In the genomic region with DNA sequence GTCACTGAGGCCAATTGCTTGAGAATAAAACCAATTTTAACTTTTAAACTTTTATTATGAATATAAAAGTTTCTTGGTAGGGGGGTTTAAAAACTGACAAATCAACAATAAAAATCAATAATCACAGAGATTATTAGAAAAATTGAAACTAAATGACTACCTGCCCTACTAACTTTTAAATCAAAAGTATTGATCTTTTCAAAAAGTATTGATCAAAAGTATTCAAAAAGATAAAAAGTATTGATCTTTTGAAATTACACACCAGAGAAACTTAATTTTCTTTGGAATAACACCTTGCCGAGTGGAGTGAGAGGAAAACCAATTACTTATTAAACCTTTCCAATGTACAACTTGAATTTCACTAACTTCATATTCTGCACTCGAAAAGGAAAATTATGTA, we compare ENCODE assay signal across 7 cellular contexts. TPM values are rescaled to one million over a fixed set of nuclear protein-coding genes. Genes with fewer than 3 reads are reported as not detected.
DNase-seq lines count a peak whose midpoint lies in the region; ATAC-seq, FAIRE-seq and TF ChIP-seq lines count a peak whose summit lies in the region.

No MANE protein-coding gene starts in this region.

- peaks cover 23% of the 10 kb centered on the region for H3K4me1 ChIP-seq in hepatocyte (ENCODE audit: insufficient read depth)

- peaks cover 51% of the 10 kb centered on the region for H3K4me1 Mint-ChIP-seq in activated CD4-positive, alpha-beta memory T cell treated with anti-CD3 and anti-CD28 coated beads, Interleukin-2, amount 10 ng/mL, durations not matched to agents 7 days and 5 days
- peaks cover 29% of the 10 kb centered on the region for H3K4me1 Mint-ChIP-seq in stimulated activated memory B cell treated with anti-CD40 and anti-IgM and Interleukin-4, amounts not matched to agents 10 μg/mL and 1 μg/mL and 100 μg/mL, for 72 hours

- peaks cover 5% of the 10 kb centered on the region for H3K27me3 Mint-ChIP-seq in activated CD4-positive, alpha-beta memory T cell treated with anti-CD3 and anti-CD28 coated beads, Interleukin-2, amount 10 ng/mL, durations not matched to agents 7 days and 5 days
- no peaks in the 10 kb centered on the region for H3K27me3 Mint-ChIP-seq in stimulated activated memory B cell treated with anti-CD40 and anti-IgM and Interleukin-4, amounts not matched to agents 10 μg/mL and 1 μg/mL and 100 μg/mL, for 72 hours

- TF ChIP-seq CTCF in HFF-Myc (IDR thresholded peaks at IDR 0.05; ENCODE audit: low read depth, low read length, missing control alignments) (no peak), hepatocyte (IDR thresholded peaks at IDR 0.05; ENCODE audit: poor library complexity) (no peak)

- H3K9me2 ChIP-seq in hepatocyte (replicated peaks; ENCODE audit: insufficient read depth) = no peaks in the 10 kb centered on the region

- peak overlapping the region; percentile 90 for H3K4me3 Mint-ChIP-seq in activated CD4-positive, alpha-beta memory T cell treated with anti-CD3 and anti-CD28 coated beads, Interleukin-2, amount 10 ng/mL, durations not matched to agents 7 days and 5 days
- peak overlapping the region; percentile 92 for H3K4me3 Mint-ChIP-seq in stimulated activated memory B cell treated with anti-CD40 and anti-IgM and Interleukin-4, amounts not matched to agents 10 μg/mL and 1 μg/mL and 100 μg/mL, for 72 hours

- no peak for ATAC-seq in stimulated activated memory B cell treated with anti-CD40 and anti-IgM and Interleukin-4, amounts not matched to agents 10 μg/mL and 1 μg/mL and 100 μg/mL, for 72 hours

- H4K20me1 ChIP-seq in hepatocyte (ENCODE audit: insufficient read depth, poor library complexity, severe bottlenecking) = peaks cover 43% of the 10 kb centered on the region

- H3K36me3 ChIP-seq in hepatocyte (replicated peaks; ENCODE audit: insufficient read depth, low read depth) = no peaks in the 10 kb centered on the region

- WGBS in hepatocyte (ENCODE audit: low lambda C conversion rate, missing lambda C conversion rate) = 67% methylated on average over 2 of the region's 2 CpGs

- POLR2A ChIA-PET in activated CD4-positive, alpha-beta memory T cell treated with anti-CD3 and anti-CD28 coated beads, Interleukin-2, amount 10 ng/mL, durations not matched to agents 7 days and 5 days (lab: Charles Lee) = no interaction called here

- H3K4me3 ChIP-seq in HFF-Myc (replicated peaks; ENCODE audit: low read depth, low read length) (peak overlapping the region; percentile 75), hepatocyte (peak overlapping the region; percentile 87)

- peaks cover 16% of the 10 kb centered on the region for H3K36me3 Mint-ChIP-seq in activated CD4-positive, alpha-beta memory T cell treated with anti-CD3 and anti-CD28 coated beads, Interleukin-2, amount 10 ng/mL, durations not matched to agents 7 days and 5 days (ENCODE audit: low read depth)
- H3K36me3 Mint-ChIP-seq in stimulated activated memory B cell treated with anti-CD40 and anti-IgM and Interleukin-4, amounts not matched to agents 10 μg/mL and 1 μg/mL and 100 μg/mL, for 72 hours = peaks cover 7% of the 10 kb centered on the region

- H2AFZ ChIP-seq in hepatocyte = no peak overlapping the region

- H3K27me3 ChIP-seq in hepatocyte = no peaks in the 10 kb centered on the region

- no peak for FAIRE-seq in RCC 7860 (lab: Jason Lieb, UNC)

- no peaks in the 10 kb centered on the region for H3K9me3 ChIP-seq in hepatocyte (ENCODE audit: low read depth)

- H3K9me3 Mint-ChIP-seq in activated CD4-positive, alpha-beta memory T cell treated with anti-CD3 and anti-CD28 coated beads, Interleukin-2, amount 10 ng/mL, durations not matched to agents 7 days and 5 days = no peaks in the 10 kb centered on the region
- H3K9me3 Mint-ChIP-seq in stimulated activated memory B cell treated with anti-CD40 and anti-IgM and Interleukin-4, amounts not matched to agents 10 μg/mL and 1 μg/mL and 100 μg/mL, for 72 hours = no peaks in the 10 kb centered on the region

- H3K4me2 ChIP-seq in hepatocyte = peak overlapping the region; percentile 86

- peak overlapping the region; percentile 98 for H3K27ac ChIP-seq in hepatocyte

- H3K27ac Mint-ChIP-seq in activated CD4-positive, alpha-beta memory T cell treated with anti-CD3 and anti-CD28 coated beads, Interleukin-2, amount 10 ng/mL, durations not matched to agents 7 days and 5 days = no peak overlapping the region
- no peak overlapping the region for H3K27ac Mint-ChIP-seq in stimulated activated memory B cell treated with anti-CD40 and anti-IgM and Interleukin-4, amounts not matched to agents 10 μg/mL and 1 μg/mL and 100 μg/mL, for 72 hours

- CTCF ChIA-PET in activated CD4-positive, alpha-beta memory T cell treated with anti-CD3 and anti-CD28 coated beads, Interleukin-2, amount 10 ng/mL, durations not matched to agents 7 days and 5 days (lab: Charles Lee) = interaction anchor here (0.7 to 1.2 kb wide), 4 partner anchors 62 to 98 kb away, joined by 3 to 11 read pairs (median 3); no protein-coding TSS in a partner anchor

- no peak for DNase-seq in HFF-Myc (ENCODE audit: extremely low read depth, low read depth)
- no peak for DNase-seq in activated CD4-positive, alpha-beta memory T cell treated with anti-CD3 and anti-CD28 coated beads, Interleukin-2, amount 10 ng/mL, durations not matched to agents 7 days and 5 days
- DNase-seq in hepatocyte (ENCODE audit: low spot score) = no peak
- no peak for DNase-seq in RCC 7860 (ENCODE audit: low spot score)
- no peak for DNase-seq in globus pallidus (ENCODE audit: low spot score)
- no peak for DNase-seq in NCI-H187 (lab: John Stamatoyannopoulos, UW)

- H3K79me2 ChIP-seq in hepatocyte = peaks cover 60% of the 10 kb centered on the region

RNA-seq across cellular contexts. Expression of gene SLC30A1, which starts 2.2 kb away (rescaled TPM):
- 1 to 10 TPM; 8.0 to 8.2 TPM for total RNA-seq in activated CD4-positive, alpha-beta memory T cell treated with anti-CD3 and anti-CD28 coated beads, Interleukin-2, amount 10 ng/mL, durations not matched to agents 7 days and 5 days
- 84.7 and 87.2 TPM in 2 replicates for total RNA-seq in hepatocyte
- 23.1 and 31.3 TPM in 2 replicates for polyA plus RNA-seq in hepatocyte
